ENCODE assay signal across 8 cellular contexts in genomic region chr3:43893721-43894120, GRCh38.
DNase-seq lines count a peak whose midpoint lies in the region; ATAC-seq and TF ChIP-seq lines count a peak whose summit lies in the region.

No MANE protein-coding gene starts in this region.

- intact Hi-C loops in Calu3 (cut with micrococcal nuclease; ENCODE audit: unreplicated experiment) (no loop called here), body of pancreas (cut with DNase I) (no loop called here)

- TF ChIP-seq CTCF in Calu3 (IDR thresholded peaks at IDR 0.05; ENCODE audit: unreplicated experiment) (no peak), endothelial cell (IDR thresholded peaks at IDR 0.05; ENCODE audit: unreplicated experiment) (no peak), progenitor cell of endocrine pancreas (IDR thresholded peaks at IDR 0.05; ENCODE audit: unreplicated experiment) (no peak), body of pancreas (IDR thresholded peaks at IDR 0.05) (no peak), SK-N-SH (IDR thresholded peaks at IDR 0.05) (no peak)

- H3K79me2 ChIP-seq in SK-N-SH (ENCODE audit: insufficient read depth) = no peaks in the 10 kb centered on the region

- ATAC-seq in body of pancreas = no peak

- no peak for DNase-seq in Calu3
- peak; percentile 42 for DNase-seq in NCI-H748 treated with DMSO at 0.1 percent for 48 hours (lab: John Stamatoyannopoulos, UW)
- DNase-seq in endothelial cell (ENCODE audit: low spot score) = no peak
- DNase-seq in progenitor cell of endocrine pancreas (ENCODE audit: low spot score, unreplicated experiment) = no peak
- no peak for DNase-seq in body of pancreas
- no peak for DNase-seq in effector CD8-positive, alpha-beta T cell (lab: John Stamatoyannopoulos, UW)
- no peak for DNase-seq in SK-N-SH
- DNase-seq in NCI-H446 treated with DMSO at 0.1 percent for 48 hours (lab: John Stamatoyannopoulos, UW) = no peak

- H3K36me3 ChIP-seq in body of pancreas (replicated peaks in 1 of 2; ENCODE audit: insufficient read depth in 1 of 2, low read depth in 2 of 2) = no peaks in the 10 kb centered on the region
- H3K36me3 ChIP-seq in SK-N-SH (replicated peaks in 1 of 2; ENCODE audit: control insufficient read depth in 1 of 2, insufficient read depth in 2 of 2, low read length in 1 of 2) = no peaks in the 10 kb centered on the region

- no TSS peak for BruUV-seq in Calu3 (replicated peaks; lab: Mats Ljungman, UMichigan)

- no peaks in the 10 kb centered on the region for H3F3A ChIP-seq in SK-N-SH (replicated peaks; ENCODE audit: insufficient read depth)

- H3K4me1 ChIP-seq in body of pancreas (peaks cover 17% of the 10 kb centered on the region), SK-N-SH (ENCODE audit: control insufficient read depth in 1 of 2, insufficient read depth in 2 of 2, low read depth in 1 of 2, low read length in 1 of 2) (no peaks in the 10 kb centered on the region; a peak in 1 of 4 replicates)

- H3K4me1 Mint-ChIP-seq in Calu3 (ENCODE audit: low read depth, unreplicated experiment) (no peaks in the 10 kb centered on the region), endothelial cell (ENCODE audit: unreplicated experiment) (peaks cover 11% of the 10 kb centered on the region), progenitor cell of endocrine pancreas (ENCODE audit: low read depth) (peaks cover 22% of the 10 kb centered on the region)

- TF ChIP-seq EP300 in SK-N-SH (IDR thresholded peaks at IDR 0.05; ENCODE audit: borderline replicate concordance in 1 of 2, low read depth in 1 of 2, low read length in 1 of 2) = no peak

- CTCF ChIA-PET in Calu3 (lab: Charles Lee) = interaction anchor here (0.5 to 0.7 kb wide), 2 partner anchors 221 to 359 kb away, joined by 3 read pairs; no protein-coding TSS in a partner anchor
- CTCF ChIA-PET in SK-N-SH (lab: Yijun Ruan, JAX) = no interaction called here

- no peak overlapping the region for H2AFZ ChIP-seq in SK-N-SH (ENCODE audit: low read depth)

- H3K36me3 Mint-ChIP-seq in Calu3 (ENCODE audit: insufficient read depth, unreplicated experiment) (peaks cover 11% of the 10 kb centered on the region), endothelial cell (ENCODE audit: low read depth, unreplicated experiment) (no peaks in the 10 kb centered on the region), progenitor cell of endocrine pancreas (ENCODE audit: insufficient read depth) (no peaks in the 10 kb centered on the region)

- peaks cover 14% of the 10 kb centered on the region for H3K27me3 Mint-ChIP-seq in Calu3 (ENCODE audit: unreplicated experiment)
- H3K27me3 Mint-ChIP-seq in endothelial cell (ENCODE audit: unreplicated experiment) = peaks cover 7% of the 10 kb centered on the region
- peaks cover 61% of the 10 kb centered on the region for H3K27me3 Mint-ChIP-seq in progenitor cell of endocrine pancreas

- no peak for TF ChIP-seq RAD21 in SK-N-SH (IDR thresholded peaks at IDR 0.05; ENCODE audit: low read length)

- H3K27me3 ChIP-seq in body of pancreas = peaks cover 0 to 5% of the 10 kb centered on the region in 2 donors
- no peaks in the 10 kb centered on the region for H3K27me3 ChIP-seq in SK-N-SH (ENCODE audit: insufficient read depth)

- no peaks in the 10 kb centered on the region for H3K9me2 ChIP-seq in SK-N-SH

- 10 to 12% methylated on average over 14 of the region's 14 CpGs for WGBS in body of pancreas, 2 donors
- WGBS in SK-N-SH (ENCODE audit: low lambda C conversion rate) = 73% methylated on average over 14 of the region's 14 CpGs

- no peak overlapping the region for H3K4me2 ChIP-seq in SK-N-SH

- no peaks in the 10 kb centered on the region for H4K20me1 ChIP-seq in SK-N-SH (ENCODE audit: insufficient read depth)

- H3K9me3 Mint-ChIP-seq in Calu3 (ENCODE audit: low read depth, unreplicated experiment) (no peaks in the 10 kb centered on the region), endothelial cell (ENCODE audit: unreplicated experiment) (no peaks in the 10 kb centered on the region), progenitor cell of endocrine pancreas (ENCODE audit: low read depth) (no peaks in the 10 kb centered on the region)

- POLR2A ChIA-PET in SK-N-SH (lab: Yijun Ruan, JAX) = no interaction called here

- no peaks in the 10 kb centered on the region for H3K9me3 ChIP-seq in body of pancreas
- H3K9me3 ChIP-seq in SK-N-SH = no peaks in the 10 kb centered on the region

- H3K9ac ChIP-seq in SK-N-SH = no peak overlapping the region

- H3K27ac ChIP-seq in body of pancreas (no peak overlapping the region), SK-N-SH (ENCODE audit: low read depth in 2 of 2, low read length in 1 of 2) (no peak overlapping the region)

- no peak for TF ChIP-seq POLR2A in body of pancreas (IDR thresholded peaks at IDR 0.05)

- no peak overlapping the region for H3K27ac Mint-ChIP-seq in Calu3 (ENCODE audit: unreplicated experiment)
- H3K27ac Mint-ChIP-seq in endothelial cell (ENCODE audit: unreplicated experiment) = no peak overlapping the region
- H3K27ac Mint-ChIP-seq in progenitor cell of endocrine pancreas = no peak overlapping the region

- H3K4me3 ChIP-seq in body of pancreas = no peak overlapping the region
- no peak overlapping the region for H3K4me3 ChIP-seq in SK-N-SH (ENCODE audit: low read depth in 2 of 2, low read length in 1 of 2)

- H3K4me3 Mint-ChIP-seq in Calu3 (ENCODE audit: low read depth, unreplicated experiment) (peak overlapping the region; percentile 98), endothelial cell (ENCODE audit: unreplicated experiment) (peak overlapping the region; percentile 26), progenitor cell of endocrine pancreas (ENCODE audit: low read depth) (peak overlapping the region; percentile 71)

TF ChIP-seq in SK-N-SH, 30 proteins besides CTCF, POLR2A, EP300 and RAD21 (continues in another document):
- TF ChIP-seq MAX (IDR thresholded peaks at IDR 0.05; ENCODE audit: low read depth) (no peak), EZH2phosphoT487 (IDR thresholded peaks at IDR 0.05; ENCODE audit: borderline replicate concordance, low read depth) (no peak), NFIC (IDR thresholded peaks at IDR 0.05; ENCODE audit: borderline replicate concordance) (no peak), POLR2AphosphoS5 (IDR thresholded peaks at IDR 0.05; ENCODE audit: low read depth, low read length) (no peak), MEF2A (IDR thresholded peaks at IDR 0.05; ENCODE audit: borderline replicate concordance, low read depth) (no peak), NRF1 (IDR thresholded peaks at IDR 0.05; ENCODE audit: low read depth, low read length) (no peak), TCF12 (IDR thresholded peaks at IDR 0.05) (no peak), TAF1 (IDR thresholded peaks at IDR 0.05; ENCODE audit: borderline replicate concordance, low read depth, low read length) (no peak), SMC3 (IDR thresholded peaks at IDR 0.05; ENCODE audit: low read depth, low read length) (no peak), USF2 (IDR thresholded peaks at IDR 0.05; ENCODE audit: borderline replicate concordance, low read depth, low read length) (no peak), RFX5 (IDR thresholded peaks at IDR 0.05; ENCODE audit: low read length) (no peak), REST (IDR thresholded peaks at IDR 0.05; ENCODE audit: low read depth, low read length) (no peak), IRF3 (IDR thresholded peaks at IDR 0.05; ENCODE audit: low read depth, low read length) (no peak), YY1 (IDR thresholded peaks at IDR 0.05; ENCODE audit: low read depth) (no peak), GABPA (IDR thresholded peaks at IDR 0.05; ENCODE audit: low read depth) (no peak)

Comparison
In these comparisons a context has a peak if more than half of its experiments do, and no peak if none do; other contexts are left out.
1. H3K4me3 Mint-ChIP-seq: peak in every context shown above with its lines; median percentile 98 in Calu3; 71 in progenitor cell of endocrine pancreas; 26 in endothelial cell.